ENCODE assay signal across 8 cellular contexts in genomic region chr3:145094355-145094941, GRCh38.
DNase-seq lines count a peak whose midpoint lies in the region; ATAC-seq lines count a peak whose summit lies in the region.

No MANE protein-coding gene starts in this region.

- no peaks in the 10 kb centered on the region for H3K9me3 ChIP-seq in neuronal stem cell (replicated peaks in 1 of 2; ENCODE audit: control insufficient read depth in 2 of 2, insufficient read depth in 1 of 2, low read depth in 1 of 2, low read length in 2 of 2)

- H2BK12ac ChIP-seq in neuronal stem cell (ENCODE audit: low read length), result no peak overlapping the region

- no peaks in the 10 kb centered on the region for H3K4me1 ChIP-seq in neuronal stem cell (ENCODE audit: control insufficient read depth in 2 of 2, insufficient read depth in 1 of 2, low read depth in 1 of 2, low read length in 2 of 2)

- H3K27me3 ChIP-seq in neuronal stem cell (ENCODE audit: control insufficient read depth in 3 of 3, insufficient read depth in 3 of 3, low read depth in 1 of 3, low read length in 3 of 3), result no peaks in the 10 kb centered on the region

- H3K9ac ChIP-seq in neuronal stem cell (ENCODE audit: low read depth, low read length, poor library complexity), result no peak overlapping the region

- H3K23ac ChIP-seq in neuronal stem cell (ENCODE audit: low read depth, low read length, poor library complexity), result no peak overlapping the region

- no peak overlapping the region for H2BK15ac ChIP-seq in neuronal stem cell (ENCODE audit: low read length)

- H4K91ac ChIP-seq in neuronal stem cell (ENCODE audit: low read depth, low read length, poor library complexity), result no peak overlapping the region

- no peak overlapping the region for H4K8ac ChIP-seq in neuronal stem cell (ENCODE audit: low read depth, low read length)

- H3K18ac ChIP-seq in neuronal stem cell (ENCODE audit: low read length), result no peak overlapping the region

- no peak overlapping the region for H3K27ac ChIP-seq in neuronal stem cell (replicated peaks; ENCODE audit: low read length)

- H2BK5ac ChIP-seq in neuronal stem cell (ENCODE audit: low read length), result no peak overlapping the region

- H2AFZ ChIP-seq in neuronal stem cell (ENCODE audit: low read length), result peak overlapping the region; percentile 42

- peak; percentile 91 for ATAC-seq in GM21619 (IDR thresholded peaks at IDR 0.05; ENCODE audit: unreplicated experiment)

- DNase-seq in GM04504 (ENCODE audit: low read depth) (peak; percentile 11), HT1080 (ENCODE audit: low read depth) (peak; percentile 87), amniotic stem cell (lab: John Stamatoyannopoulos, UW) (peak; percentile 61), neuronal stem cell (ENCODE audit: low spot score) (peak; percentile 21), mesenteric fat pad (ENCODE audit: low spot score) (no peak), activated T-cell treated with anti-CD3 and anti-CD28 coated beads for 4 hours (no peak)
- DNase-seq in activated T-cell treated with anti-CD3 and anti-CD28 coated beads, Interleukin-2, amount 50 U/mL, for 1 hour, result no peak

- H3K4ac ChIP-seq in neuronal stem cell (ENCODE audit: low read length), result no peak overlapping the region

- no CpG with 5 or more reads among the region's 3 CpGs for WGBS in neuronal stem cell (ENCODE audit: extremely low coverage in 2 of 2, insufficient read length in 2 of 2, insufficient replicate concordance in 1 of 2), 2 donors

- H2AK5ac ChIP-seq in neuronal stem cell (ENCODE audit: low read depth, low read length), result no peak overlapping the region

- no peak overlapping the region for H3K4me2 ChIP-seq in neuronal stem cell (ENCODE audit: insufficient read depth, low read length, poor library complexity, severe bottlenecking)

- no peaks in the 10 kb centered on the region for H3K79me1 ChIP-seq in neuronal stem cell (ENCODE audit: low read depth, low read length)

- H3K4me3 ChIP-seq in neuronal stem cell (ENCODE audit: low read length in 2 of 2), result no peak overlapping the region

- no peaks in the 10 kb centered on the region for H3K36me3 ChIP-seq in neuronal stem cell (replicated peaks in 1 of 2; ENCODE audit: control insufficient read depth in 2 of 2, insufficient read depth in 2 of 2, low read length in 2 of 2)

- H2BK120ac ChIP-seq in neuronal stem cell (ENCODE audit: low read depth, low read length), result no peak overlapping the region

- no peak overlapping the region for H3K14ac ChIP-seq in neuronal stem cell (ENCODE audit: low read length)

Comparison
In these comparisons a context has a peak if more than half of its experiments do, and no peak if none do; other contexts are left out.
1. DNase-seq: peak in GM04504 (single experiment), HT1080 (single experiment), amniotic stem cell (single experiment) and neuronal stem cell (single experiment); none in mesenteric fat pad (single experiment), activated T-cell treated with anti-CD3 and anti-CD28 coated beads for 4 hours (single experiment) and activated T-cell treated with anti-CD3 and anti-CD28 coated beads, Interleukin-2, amount 50 U/mL, for 1 hour (single experiment).